In genomic region chr6:42316390-42316970, GRCh38 we compare ENCODE assay signal across 8 cellular contexts.
DNase-seq lines count a peak whose midpoint lies in the region; ATAC-seq and TF ChIP-seq lines count a peak whose summit lies in the region.

No MANE protein-coding gene starts in this region.

- H3K4me3 ChIP-seq in choroid plexus epithelial cell (ENCODE audit: low read depth, low read length) = no peak overlapping the region
- no peak overlapping the region for H3K4me3 ChIP-seq in neural progenitor cell
- H3K4me3 ChIP-seq in gastroesophageal sphincter = no peak overlapping the region

- no peak for ATAC-seq in gastroesophageal sphincter
- no peak for ATAC-seq in GM19023 (IDR thresholded peaks at IDR 0.05; ENCODE audit: unreplicated experiment)
- ATAC-seq in esophagus mucosa = no peak

- H3K9me3 ChIP-seq in neural progenitor cell (ENCODE audit: low read depth) (no peaks in the 10 kb centered on the region), gastroesophageal sphincter (no peaks in the 10 kb centered on the region)

- H3K4me1 ChIP-seq in neural progenitor cell (peaks cover 9% of the 10 kb centered on the region), gastroesophageal sphincter (peaks cover 0 to 37% (median 0%) of the 10 kb centered on the region in 3 donors)

- H3F3A ChIP-seq in neural progenitor cell (ENCODE audit: low read depth) = peaks cover 5% of the 10 kb centered on the region

- H4K20me1 ChIP-seq in neural progenitor cell (ENCODE audit: low read depth) = peaks cover 18% of the 10 kb centered on the region

- H3K79me2 ChIP-seq in neural progenitor cell (ENCODE audit: low read depth) = peaks cover 7% of the 10 kb centered on the region

- peak; percentile 33 for DNase-seq in GM03348 (ENCODE audit: low spot score)
- DNase-seq in NOMO-1 (lab: John Stamatoyannopoulos, UW; ENCODE audit: unreplicated experiment in 2 of 2) = peak; percentile 62 to 66
- DNase-seq in choroid plexus epithelial cell (ENCODE audit: low read depth) = peak; percentile 61
- DNase-seq in neural progenitor cell (ENCODE audit: low spot score) = peak; percentile 25
- no peak for DNase-seq in central memory CD4-positive, alpha-beta T cell

- no peak overlapping the region for H3K27ac Mint-ChIP-seq in neural progenitor cell

- H3K4me1 Mint-ChIP-seq in neural progenitor cell = peaks cover 18% of the 10 kb centered on the region

- H3K36me3 ChIP-seq in neural progenitor cell (no peaks in the 10 kb centered on the region), gastroesophageal sphincter (no peaks in the 10 kb centered on the region)

- TF ChIP-seq EP300 in gastroesophageal sphincter (IDR thresholded peaks at IDR 0.05) = no peak

- H3K27me3 ChIP-seq in neural progenitor cell (no peaks in the 10 kb centered on the region), gastroesophageal sphincter (no peaks in the 10 kb centered on the region)

- H3K27ac ChIP-seq in neural progenitor cell (no peak overlapping the region), gastroesophageal sphincter (no peak overlapping the region)

- TF ChIP-seq CTCF in choroid plexus epithelial cell (conservative IDR thresholded peaks at IDR 0.05; ENCODE audit: low read depth, low read length) (no peak), neural progenitor cell (IDR thresholded peaks at IDR 0.05) (no peak), gastroesophageal sphincter (IDR thresholded peaks at IDR 0.05) (no peak)

- H3K9ac ChIP-seq in neural progenitor cell = no peak overlapping the region

- H3K4me3 Mint-ChIP-seq in neural progenitor cell = no peak overlapping the region

- no peaks in the 10 kb centered on the region for H3K9me3 Mint-ChIP-seq in neural progenitor cell

- peaks cover 3% of the 10 kb centered on the region for H3K36me3 Mint-ChIP-seq in neural progenitor cell

- H2AFZ ChIP-seq in neural progenitor cell (replicated peaks) = no peak overlapping the region

- WGBS in gastroesophageal sphincter (ENCODE audit: low coverage in 1 of 2), 2 donors = 71 to 93% methylated on average over 1 to 3 of the region's 3 CpGs

- H3K27me3 Mint-ChIP-seq in neural progenitor cell (ENCODE audit: insufficient read depth, low read depth) = peaks cover 5% of the 10 kb centered on the region

- TF ChIP-seq POLR2A in gastroesophageal sphincter (IDR thresholded peaks at IDR 0.05) = no peak

- H3K4me2 ChIP-seq in neural progenitor cell = peak overlapping the region; percentile 9
